ENCODE assay signal across 10 cellular contexts in the genomic region with DNA sequence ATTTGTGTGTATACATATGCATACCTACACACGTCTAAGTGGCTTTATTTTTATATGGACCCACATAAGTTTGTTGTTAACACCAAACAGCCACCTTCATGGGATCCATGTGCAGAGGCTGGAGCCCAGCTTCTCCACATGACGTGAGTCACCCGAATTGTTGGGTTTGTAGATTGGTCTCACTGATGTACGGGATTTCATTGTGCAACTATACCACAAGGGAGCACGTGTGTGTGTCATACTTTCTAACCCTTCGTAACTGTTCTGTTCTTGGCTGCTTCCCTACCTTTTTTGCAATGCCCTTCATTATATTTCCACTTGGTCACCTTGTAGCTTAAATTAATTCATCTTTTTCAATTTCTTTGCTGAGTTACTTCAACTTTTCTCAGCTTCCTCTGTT. TPM values are rescaled to one million over a fixed set of nuclear protein-coding genes. Genes with fewer than 3 reads are reported as not detected.
A peak's percentile ranks its signal among the peaks of the same experiment; 100 is the strongest.
DNase-seq lines count a peak whose midpoint lies in the region; FAIRE-seq and TF ChIP-seq lines count a peak whose summit lies in the region.
"Had no signal": no experiment of that assay in that cellular context is flagged by ENCODE, and none has a peak within 500 bp of the region (broad histone marks: within the 10 kb centered on the region; RNA-seq: fewer than 3 reads in every experiment).

No MANE protein-coding gene starts in this region.

- H3K4me1 Mint-ChIP-seq in osteocyte (ENCODE audit: unreplicated experiment) = peaks cover 15% of the 10 kb centered on the region

- H3K9me3 ChIP-seq in esophagus squamous epithelium (no peaks in the 10 kb centered on the region), colonic mucosa (no peaks in the 10 kb centered on the region)
- H3K9me3 ChIP-seq: ovary had no signal

- no peaks in the 10 kb centered on the region for H3K27me3 Mint-ChIP-seq in osteocyte (ENCODE audit: unreplicated experiment)

- DNase-seq in EL (peak; percentile 86), NB4 (ENCODE audit: low read depth) (peak; percentile 94), bronchial epithelial cell (ENCODE audit: low read depth) (peak; percentile 68), osteocyte (ENCODE audit: extremely low spot score, unreplicated experiment) (no peak), esophagus squamous epithelium (lab: John Stamatoyannopoulos, UW) (no peak), colonic mucosa (no peak), D341Med (ENCODE audit: low spot score) (no peak)
- DNase-seq: effector CD8-positive, alpha-beta T cell; islet precursor cell; ovary had no signal

- H3K4me3 Mint-ChIP-seq in osteocyte (ENCODE audit: unreplicated experiment) = no peak overlapping the region

- peak overlapping the region; percentile 1 for H3K27ac Mint-ChIP-seq in osteocyte (ENCODE audit: unreplicated experiment)

- intact Hi-C loops in esophagus squamous epithelium (cut with DNase I) (loop anchor here (5.0 kb wide), 1 partner anchor 248 kb away; no protein-coding TSS in a partner anchor), colonic mucosa (cut with DNase I) (loop anchor here (10.0 kb wide), 1 partner anchor 176 kb away; no protein-coding TSS in a partner anchor)

- TF ChIP-seq CTCF in NB4 (IDR thresholded peaks at IDR 0.05; ENCODE audit: low read depth, low read length) = no peak
- TF ChIP-seq CTCF in bronchial epithelial cell (IDR thresholded peaks at IDR 0.05; ENCODE audit: insufficient read depth, low read length, severe bottlenecking) = no peak
- TF ChIP-seq CTCF in osteocyte (IDR thresholded peaks at IDR 0.05) = no peak
- no peak for TF ChIP-seq CTCF in esophagus squamous epithelium (IDR thresholded peaks at IDR 0.05)
- TF ChIP-seq CTCF in colonic mucosa (IDR thresholded peaks at IDR 0.05) = no peak

- H3K9ac ChIP-seq in colonic mucosa (ENCODE audit: low read depth in 2 of 2, low read length in 2 of 2) = no peak overlapping the region

- H3K4me3 ChIP-seq in NB4 (ENCODE audit: low read depth, low read length) = no peak overlapping the region
- H3K4me3 ChIP-seq in bronchial epithelial cell (ENCODE audit: low read depth, low read length) = no peak overlapping the region
- no peak overlapping the region for H3K4me3 ChIP-seq in esophagus squamous epithelium
- no peak overlapping the region for H3K4me3 ChIP-seq in colonic mucosa
- H3K4me3 ChIP-seq: ovary had no signal

- no peaks in the 10 kb centered on the region for H3K9me3 Mint-ChIP-seq in osteocyte (ENCODE audit: unreplicated experiment)

- H3K27ac ChIP-seq in esophagus squamous epithelium = no peak overlapping the region
- H3K27ac ChIP-seq in colonic mucosa = no peak overlapping the region
- H3K27ac ChIP-seq: ovary had no signal

- 30 to 62% methylated on average over 6 of the region's 6 CpGs for WGBS in esophagus squamous epithelium, 2 donors

- peaks cover 20% of the 10 kb centered on the region for H3K36me3 Mint-ChIP-seq in osteocyte (ENCODE audit: unreplicated experiment)

- H3K4me1 ChIP-seq in esophagus squamous epithelium (peaks cover 0 to 11% (median 0%) of the 10 kb centered on the region in 3 donors), colonic mucosa (no peaks in the 10 kb centered on the region)

- no peaks in the 10 kb centered on the region for H3K27me3 ChIP-seq in bronchial epithelial cell (ENCODE audit: control insufficient read depth, insufficient read depth, low read length)
- no peaks in the 10 kb centered on the region for H3K27me3 ChIP-seq in esophagus squamous epithelium
- no peaks in the 10 kb centered on the region for H3K27me3 ChIP-seq in colonic mucosa
- H3K27me3 ChIP-seq: ovary had no signal

- peak; percentile 83 for FAIRE-seq in bronchial epithelial cell (lab: Jason Lieb, UNC)

- H3K36me3 ChIP-seq in bronchial epithelial cell (ENCODE audit: control insufficient read depth, insufficient read depth, low read length) = no peaks in the 10 kb centered on the region
- peaks cover 0 to 19% (median 0%) of the 10 kb centered on the region in 3 donors for H3K36me3 ChIP-seq in esophagus squamous epithelium
- H3K36me3 ChIP-seq in colonic mucosa = no peaks in the 10 kb centered on the region
- H3K36me3 ChIP-seq: ovary had no signal

- no peak for TF ChIP-seq POLR2A in NB4 (IDR thresholded peaks at IDR 0.05; ENCODE audit: extremely low read depth, insufficient read length)
- no peak for TF ChIP-seq POLR2A in esophagus squamous epithelium (IDR thresholded peaks at IDR 0.05)

RNA-seq across cellular contexts. Expression of a gene that starts 21.0 kb away (rescaled TPM):
- 14.2 and 14.5 TPM in 2 replicates for total RNA-seq in bronchial epithelial cell
- 13.5 and 14.7 TPM in 2 replicates for total RNA-seq in osteocyte
- total RNA-seq in esophagus squamous epithelium = 10 to 100 TPM; 10.9 to 22.9 (median 16.9) TPM
- total RNA-seq in colonic mucosa = 10 to 100 TPM in 1 of 2 donors, 1 to 10 TPM in 1; 8.5 to 12.3 TPM

RNA-seq across cellular contexts. Expression of a gene that starts 21.5 kb away (rescaled TPM):
- total RNA-seq in bronchial epithelial cell (17.4 and 19.5 TPM in 2 replicates), osteocyte (13.4 and 14.8 TPM in 2 replicates), esophagus squamous epithelium (10 to 100 TPM; 10.6 to 12.8 (median 11.7) TPM), colonic mucosa (10 to 100 TPM; 13.2 to 14.9 TPM)

Comparison
In these comparisons a context has a peak if more than half of its experiments do, and no peak if none do; other contexts are left out.
1. DNase-seq: peak in EL (single experiment), NB4 (single experiment) and bronchial epithelial cell (single experiment); none in osteocyte (single experiment), esophagus squamous epithelium (single experiment), colonic mucosa (single experiment) and D341Med (single experiment).